14 cellular contexts compared by ENCODE assay signal in genomic region chr7:112504093-112504695, GRCh38. TPM values are rescaled to one million over a fixed set of nuclear protein-coding genes. Genes with fewer than 3 reads are reported as not detected.
"Had no signal": no experiment of that assay in that cellular context is flagged by ENCODE, and none has a peak within 500 bp of the region (broad histone marks: within the 10 kb centered on the region; RNA-seq: fewer than 3 reads in every experiment).

No MANE protein-coding gene starts in this region.

- H3K27ac Mint-ChIP-seq: naive thymus-derived CD4-positive, alpha-beta T cell; nephron progenitor cell; type B pancreatic cell had no signal

- ATAC-seq: foreskin keratinocyte; naive thymus-derived CD4-positive, alpha-beta T cell had no signal

- H3K9me3 ChIP-seq: colonic mucosa, stomach had no signal

- H3K36me3 ChIP-seq: colonic mucosa, stomach had no signal

- H3K27ac ChIP-seq: colonic mucosa, foreskin keratinocyte, stomach had no signal

- H3K4me3 ChIP-seq: colonic mucosa, stomach had no signal

- DNase-seq: colonic mucosa; dermis blood vessel endothelial cell; foreskin keratinocyte; hippocampal formation; mesendoderm; naive thymus-derived CD4-positive, alpha-beta T cell; nephron progenitor cell; posterior cingulate gyrus; small intestine; stimulated activated CD4-positive, alpha-beta T cell treated with anti-CD3 and anti-CD28 coated beads, Interleukin-12 subunit alpha, Interleukin-12 subunit beta, amount 100 ng/mL, for 4 hours; stimulated activated naive CD4-positive, alpha-beta T cell; stomach had no signal

- H3K4me3 Mint-ChIP-seq: naive thymus-derived CD4-positive, alpha-beta T cell; nephron progenitor cell; type B pancreatic cell had no signal

- H3K36me3 Mint-ChIP-seq: naive thymus-derived CD4-positive, alpha-beta T cell; type B pancreatic cell had no signal

- H3K4me1 ChIP-seq: colonic mucosa, foreskin keratinocyte had no signal

- H3K27me3 Mint-ChIP-seq: type B pancreatic cell had no signal

- H3K27me3 ChIP-seq: colonic mucosa, foreskin keratinocyte, stomach had no signal

- H3K4me1 Mint-ChIP-seq: naive thymus-derived CD4-positive, alpha-beta T cell; nephron progenitor cell had no signal

- H3K9me3 Mint-ChIP-seq: naive thymus-derived CD4-positive, alpha-beta T cell; nephron progenitor cell; type B pancreatic cell had no signal

RNA-seq across cellular contexts. Expression of gene LSMEM1, which starts 23.4 kb away (rescaled TPM):
- total RNA-seq: epithelial cell of proximal tubule had no signal
